Comparison of ENCODE assay signal across 8 cellular contexts in the genomic region with DNA sequence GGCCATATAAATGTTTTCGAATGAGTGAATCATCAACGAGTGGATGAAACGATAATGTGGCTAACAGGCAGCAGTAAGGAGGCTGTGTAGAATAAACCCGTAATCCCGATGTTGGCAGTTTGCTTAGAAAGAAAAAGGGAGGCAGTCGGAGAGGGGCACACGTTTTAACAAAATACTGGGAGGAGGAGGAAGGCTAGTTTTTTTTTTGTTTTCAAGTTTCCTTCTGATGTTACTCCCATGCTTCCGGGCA. TPM values are rescaled to one million over a fixed set of nuclear protein-coding genes. Genes with fewer than 3 reads are reported as not detected.
A peak's percentile ranks its signal among the peaks of the same experiment; 100 is the strongest.
DNase-seq lines count a peak whose midpoint lies in the region; ATAC-seq lines count a peak whose summit lies in the region.

No MANE protein-coding gene starts in this region.

- H3K27ac Mint-ChIP-seq in activated T-helper 1 cell treated with anti-CD3 and anti-CD28 coated beads, Interleukin-12 subunit alpha, Interleukin-12 subunit beta, Interleukin-2, Interleukin-4 antibody, amounts not matched to agents 30 ng/mL and 10 ng/mL and 1 ng/mL, durations not matched to agents 14 hours and 24 hours and 36 hours: peak overlapping the region; percentile 96

- H3K4me1 ChIP-seq in iPS-18a (ENCODE audit: control insufficient read depth, low read depth, low read length) (peaks cover 22% of the 10 kb centered on the region), stomach smooth muscle (ENCODE audit: control insufficient read depth, insufficient read depth, low read length) (peaks cover 13% of the 10 kb centered on the region)

- no peaks in the 10 kb centered on the region for H3K27me3 Mint-ChIP-seq in activated T-helper 1 cell treated with anti-CD3 and anti-CD28 coated beads, Interleukin-12 subunit alpha, Interleukin-12 subunit beta, Interleukin-2, Interleukin-4 antibody, amounts not matched to agents 30 ng/mL and 10 ng/mL and 1 ng/mL, durations not matched to agents 14 hours and 24 hours and 36 hours (ENCODE audit: insufficient read depth)

- H3K9ac ChIP-seq in iPS-18a (ENCODE audit: low read length): peak overlapping the region; percentile 84
- peak overlapping the region; percentile 34 to 64 for H3K9ac ChIP-seq in stomach smooth muscle (ENCODE audit: low read length in 2 of 2)

- H3K27me3 ChIP-seq in iPS-18a (ENCODE audit: control insufficient read depth, insufficient read depth, low read length) (no peaks in the 10 kb centered on the region), stomach smooth muscle (ENCODE audit: control insufficient read depth in 1 of 2, insufficient read depth in 2 of 2, low read length in 2 of 2) (no peaks in the 10 kb centered on the region)

- intact Hi-C loops in activated T-helper 1 cell treated with anti-CD3 and anti-CD28 coated beads, Interleukin-12 subunit alpha, Interleukin-12 subunit beta, Interleukin-2, Interleukin-4 antibody, amounts not matched to agents 30 ng/mL and 10 ng/mL and 1 ng/mL, durations not matched to agents 14 hours and 24 hours and 36 hours (cut with micrococcal nuclease): loop anchor here (2.0 to 5.0 kb wide), 3 partner anchors 486 to 1105 kb away; a partner anchor contains a TSS

- H3K9me3 ChIP-seq in iPS-18a (ENCODE audit: control insufficient read depth, low read depth, low read length) (no peaks in the 10 kb centered on the region), stomach smooth muscle (ENCODE audit: control insufficient read depth in 2 of 2, low read length in 2 of 2) (no peaks in the 10 kb centered on the region)

- H3K27ac ChIP-seq in iPS-18a (ENCODE audit: low read length) (peak overlapping the region; percentile 4), stomach smooth muscle (ENCODE audit: low read length) (peak overlapping the region; percentile 18)

- H3K9me3 Mint-ChIP-seq in activated T-helper 1 cell treated with anti-CD3 and anti-CD28 coated beads, Interleukin-12 subunit alpha, Interleukin-12 subunit beta, Interleukin-2, Interleukin-4 antibody, amounts not matched to agents 30 ng/mL and 10 ng/mL and 1 ng/mL, durations not matched to agents 14 hours and 24 hours and 36 hours: no peaks in the 10 kb centered on the region

- H3K36me3 ChIP-seq in iPS-18a (ENCODE audit: control insufficient read depth, low read depth, low read length): no peaks in the 10 kb centered on the region
- no peaks in the 10 kb centered on the region for H3K36me3 ChIP-seq in stomach smooth muscle (ENCODE audit: control insufficient read depth in 2 of 2, insufficient read depth in 2 of 2, low read length in 2 of 2)

- no peak for ATAC-seq in HG02884 (IDR thresholded peaks at IDR 0.05; ENCODE audit: unreplicated experiment)
- no peak for ATAC-seq in HG03097 (IDR thresholded peaks at IDR 0.05; ENCODE audit: low FRiP score, unreplicated experiment)

- H3K4me1 Mint-ChIP-seq in activated T-helper 1 cell treated with anti-CD3 and anti-CD28 coated beads, Interleukin-12 subunit alpha, Interleukin-12 subunit beta, Interleukin-2, Interleukin-4 antibody, amounts not matched to agents 30 ng/mL and 10 ng/mL and 1 ng/mL, durations not matched to agents 14 hours and 24 hours and 36 hours (ENCODE audit: low read depth): peaks cover 28% of the 10 kb centered on the region

- peak overlapping the region; percentile 92 for H3K4me3 ChIP-seq in iPS-18a (ENCODE audit: low read length)
- H3K4me3 ChIP-seq in stomach smooth muscle (ENCODE audit: low read length in 2 of 2): peak overlapping the region; percentile 75 to 95

- peak; percentile 83 for DNase-seq in NCI-H2227 treated with DMSO at 0.1 percent for 48 hours (lab: John Stamatoyannopoulos, UW)
- no peak for DNase-seq in NCI-H2227 (lab: John Stamatoyannopoulos, UW; ENCODE audit: unreplicated experiment)
- no peak for DNase-seq in activated T-helper 1 cell treated with anti-CD3 and anti-CD28 coated beads, Interleukin-12 subunit alpha, Interleukin-12 subunit beta, Interleukin-2, Interleukin-4 antibody, amounts not matched to agents 30 ng/mL and 10 ng/mL and 1 ng/mL, durations not matched to agents 14 hours and 24 hours and 36 hours (ENCODE audit: low spot score)
- DNase-seq in NCI-H146 (lab: John Stamatoyannopoulos, UW): no peak

- H3K36me3 Mint-ChIP-seq in activated T-helper 1 cell treated with anti-CD3 and anti-CD28 coated beads, Interleukin-12 subunit alpha, Interleukin-12 subunit beta, Interleukin-2, Interleukin-4 antibody, amounts not matched to agents 30 ng/mL and 10 ng/mL and 1 ng/mL, durations not matched to agents 14 hours and 24 hours and 36 hours (ENCODE audit: low read depth): peaks cover 25% of the 10 kb centered on the region

- H3K4me3 Mint-ChIP-seq in activated T-helper 1 cell treated with anti-CD3 and anti-CD28 coated beads, Interleukin-12 subunit alpha, Interleukin-12 subunit beta, Interleukin-2, Interleukin-4 antibody, amounts not matched to agents 30 ng/mL and 10 ng/mL and 1 ng/mL, durations not matched to agents 14 hours and 24 hours and 36 hours: peak overlapping the region; percentile 97

RNA-seq across cellular contexts. Expression of a gene that starts 0.5 kb away (rescaled TPM):
- total RNA-seq in activated T-helper 1 cell treated with anti-CD3 and anti-CD28 coated beads, Interleukin-12 subunit alpha, Interleukin-12 subunit beta, Interleukin-2, Interleukin-4 antibody, amounts not matched to agents 30 ng/mL and 10 ng/mL and 1 ng/mL, durations not matched to agents 14 hours and 24 hours and 36 hours: 73.3 TPM in 2 replicates

RNA-seq across cellular contexts. Expression of a gene that starts 33.4 kb away (rescaled TPM):
- total RNA-seq in activated T-helper 1 cell treated with anti-CD3 and anti-CD28 coated beads, Interleukin-12 subunit alpha, Interleukin-12 subunit beta, Interleukin-2, Interleukin-4 antibody, amounts not matched to agents 30 ng/mL and 10 ng/mL and 1 ng/mL, durations not matched to agents 14 hours and 24 hours and 36 hours: 0.29 TPM in 1 of 2 replicates, not detected in the other
